8 cellular contexts compared by ENCODE assay signal in genomic region chr1:34858901-34859441, GRCh38. TPM values are rescaled to one million over a fixed set of nuclear protein-coding genes. Genes with fewer than 3 reads are reported as not detected.
DNase-seq lines count a peak whose midpoint lies in the region; TF ChIP-seq lines count a peak whose summit lies in the region.

No MANE protein-coding gene starts in this region.

- H3K36me3 ChIP-seq in H7 (replicated peaks; ENCODE audit: control insufficient read depth, insufficient read depth, low read length): peaks cover 9% of the 10 kb centered on the region
- peaks cover 0 to 21% (median 0%) of the 10 kb centered on the region in 3 donors for H3K36me3 ChIP-seq in Peyer's patch
- H3K36me3 ChIP-seq in ascending aorta: peaks cover 15 to 19% of the 10 kb centered on the region in 2 donors
- H3K36me3 ChIP-seq in spleen: peaks cover 4 to 26% (median 20%) of the 10 kb centered on the region in 6 donors

- DNase-seq in AG04450 (ENCODE audit: low read depth, low spot score) (no peak), H7 (peak; percentile 23), Peyer's patch (peak in 1 of 3 donors; percentile 47), ascending aorta (ENCODE audit: low spot score in 2 of 2) (peak in 1 of 2 donors; percentile 78), spleen (peak; percentile 62), H4 (ENCODE audit: low spot score) (no peak), GDM1 (lab: John Stamatoyannopoulos, UW) (no peak)

- intact Hi-C loops in ascending aorta (cut with DNase I): loop anchor here (2.0 to 10.0 kb wide), 3 partner anchors 172 to 786 kb away; partner anchors contain the start of genes PSMB2 and ZMYM6
- intact Hi-C loops in spleen (cut with DNase I; ENCODE audit: low total_unique reads): no loop called here

- TF ChIP-seq POLR2A in Peyer's patch (IDR thresholded peaks at IDR 0.05) (no peak), spleen (IDR thresholded peaks at IDR 0.05) (no peak)

- H3K27ac ChIP-seq in AG04450 (ENCODE audit: low read depth, low read length) (peak overlapping the region; percentile 47), Peyer's patch (peak overlapping the region; percentile 78 to 90 (median 84)), ascending aorta (peak overlapping the region; percentile 89 to 90), spleen (peak overlapping the region; percentile 75 to 94 (median 90))

- CTCF ChIA-PET in AG04450 (lab: Charles Lee): interaction anchor here (0.9 to 2.6 kb wide), 13 partner anchors 8 to 916 kb away, joined by 3 to 18 read pairs (median 4); partner anchors contain the start of gene TMEM35B

- H3K4me3 ChIP-seq in AG04450 (ENCODE audit: low read depth, low read length): peak overlapping the region; percentile 96
- peak overlapping the region; percentile 85 for H3K4me3 ChIP-seq in H7 (ENCODE audit: insufficient read depth, low read depth, low read length)
- peak overlapping the region; percentile 56 to 88 (median 81) for H3K4me3 ChIP-seq in Peyer's patch
- peak overlapping the region; percentile 56 to 93 for H3K4me3 ChIP-seq in ascending aorta
- H3K4me3 ChIP-seq in iPS-11a (ENCODE audit: low read depth, low read length): peak overlapping the region; percentile 99
- H3K4me3 ChIP-seq in spleen: peak overlapping the region; percentile 82 to 95 (median 88)

- POLR2A ChIA-PET in AG04450 (lab: Yijun Ruan, JAX): interaction anchor here (1.0 to 1.3 kb wide), 2 partner anchors 15 to 73 kb away, joined by 3 to 9 read pairs; no protein-coding TSS in a partner anchor

- H3K27me3 ChIP-seq in AG04450 (ENCODE audit: control insufficient read depth, insufficient read depth, low read length): peaks cover 3% of the 10 kb centered on the region
- peaks cover 3% of the 10 kb centered on the region; the same call in 1 of the 2 replicates for H3K27me3 ChIP-seq in H7 (ENCODE audit: control insufficient read depth, insufficient read depth, low read length)
- H3K27me3 ChIP-seq in Peyer's patch: no peaks in the 10 kb centered on the region
- H3K27me3 ChIP-seq in ascending aorta: no peaks in the 10 kb centered on the region
- H3K27me3 ChIP-seq in spleen (replicated peaks in 1 of 7): no peaks in the 10 kb centered on the region

- H3K4me1 ChIP-seq in Peyer's patch (peaks cover 0 to 19% (median 13%) of the 10 kb centered on the region in 4 donors), ascending aorta (peaks cover 10 to 12% of the 10 kb centered on the region in 2 donors), spleen (peaks cover 23 to 66% (median 39%) of the 10 kb centered on the region in 6 donors)

- 0 to 1% (median 1%) methylated on average over 15 of the region's 15 CpGs for WGBS in spleen, 5 donors

- TF ChIP-seq CTCF in AG04450 (IDR thresholded peaks at IDR 0.05; ENCODE audit: low read depth, low read length) (no peak), Peyer's patch (IDR thresholded peaks at IDR 0.05) (no peak), ascending aorta (IDR thresholded peaks at IDR 0.05) (no peak), spleen (IDR thresholded peaks at IDR 0.05 in 8 of 11, conservative IDR thresholded peaks at IDR 0.05 in 3 of 11) (no peak)

- H3K9me3 ChIP-seq in AG04450 (ENCODE audit: control insufficient read depth, insufficient read depth, low read length) (no peaks in the 10 kb centered on the region), Peyer's patch (no peaks in the 10 kb centered on the region), ascending aorta (no peaks in the 10 kb centered on the region), spleen (no peaks in the 10 kb centered on the region)

RNA-seq across cellular contexts. Expression of gene SMIM12, which starts 0.6 kb away (rescaled TPM):
- polyA plus RNA-seq in AG04450 (2011; rRNA removed) (41.7 and 46.1 TPM in 2 replicates), spleen (10 to 100 TPM; 15.3 to 31.7 (median 28.1) TPM)
- polyA minus RNA-seq in AG04450 (2011; rRNA and poly(A)+ RNA removed): 26.0 and 33.7 TPM in 2 replicates
- 39.8 and 55.4 TPM in 2 replicates for total RNA-seq in H7 (2014; rRNA removed; shearing (Covaris generic))
- total RNA-seq in Peyer's patch (10 to 100 TPM; 10.7 to 40.3 (median 30.0) TPM), ascending aorta (23.2 TPM), spleen (10 to 100 TPM; 26.9 to 39.6 (median 35.6) TPM)
- 29.8 and 34.9 TPM in 2 replicates for total RNA-seq in H4 (2014; rRNA removed; shearing (Covaris generic))

Comparison
In these comparisons a context has a peak if more than half of its experiments do, and no peak if none do; other contexts are left out.
1. DNase-seq: peak in H7 (single experiment) and spleen (single experiment); none in AG04450 (single experiment), H4 (single experiment) and GDM1 (single experiment).
2. Peak in every context shown above with its lines, with median percentiles within 50 percentile points of each other: H3K27ac ChIP-seq and H3K4me3 ChIP-seq.